Comparison of ENCODE assay signal across 29 cellular contexts in genomic region chr5:90868799-90869198, GRCh38.
"Had no signal": no experiment of that assay in that cellular context is flagged by ENCODE, and none has a peak within 500 bp of the region (broad histone marks: within the 10 kb centered on the region; RNA-seq: fewer than 3 reads in every experiment).

No MANE protein-coding gene starts in this region.

- H3K9ac ChIP-seq: neural progenitor cell, parathyroid adenoma had no signal

- H3K36me3 ChIP-seq: lower lobe of right lung, neural progenitor cell, neutrophil, right atrium auricular region, stomach, thyroid gland, transverse colon, upper lobe of left lung, vagina had no signal

- DNase-seq: hippocampal formation; kidney glomerular epithelial cell; left cardiac atrium; left ventricle myocardium superior; lower lobe of right lung; mammary epithelial cell; mesenchymal stem cell; naive thymus-derived CD8-positive, alpha-beta T cell; occipital lobe; stimulated activated CD4-positive, alpha-beta T cell treated with anti-CD3 and anti-CD28 coated beads, Interleukin-12 subunit alpha, Interleukin-12 subunit beta, amount 100 ng/mL, for 4 hours; stimulated activated CD4-positive, alpha-beta T cell treated with anti-CD3 and anti-CD28 coated beads, Interleukin-15, amount 100 ng/mL, for 24 hours; stimulated activated CD4-positive, alpha-beta T cell treated with anti-CD3 and anti-CD28 coated beads, Interleukin-2, amount 100 ng/mL, for 24 hours; stimulated activated CD4-positive, alpha-beta T cell treated with anti-CD3 and anti-CD28 coated beads, Interleukin-4, amount 100 ng/mL, for 1 hour; stimulated activated naive B cell treated with anti-CD40 and anti-IgM and Interleukin-4, amounts not matched to agents 10 μg/mL and 1 μg/mL and 100 μg/mL, for 72 hours; stimulated activated naive CD8-positive, alpha-beta T cell treated with anti-CD3 and anti-CD28 coated beads, Interleukin-15, Interleukin-2, amounts not matched to agents 100 U/mL and 50 U/mL, for 24 hours; stomach; testis; thyroid gland; transverse colon; upper lobe of left lung had no signal

- H3K27ac ChIP-seq: lower lobe of right lung, neural progenitor cell, neutrophil, parathyroid adenoma, right atrium auricular region, skin epidermis, stomach, testis, thyroid gland, transverse colon, upper lobe of left lung, vagina had no signal

- H3K4me1 ChIP-seq: parathyroid adenoma, right atrium auricular region had no signal

- H3K79me2 ChIP-seq: parathyroid adenoma had no signal

- H3K27me3 ChIP-seq: neural progenitor cell, right atrium auricular region, stomach, testis, thyroid gland, transverse colon, upper lobe of left lung, vagina had no signal

- H3K4me2 ChIP-seq: neural progenitor cell had no signal

- H3K9me3 ChIP-seq: lower lobe of right lung, neutrophil, right atrium auricular region, stomach, testis, thyroid gland, transverse colon, upper lobe of left lung, vagina had no signal

- FAIRE-seq: keratinocyte had no signal

- H2AFZ ChIP-seq: neural progenitor cell, parathyroid adenoma had no signal

- H3K4me3 ChIP-seq: lower lobe of right lung, neural progenitor cell, right atrium auricular region, skin epidermis, stomach, testis, thyroid gland, transverse colon, upper lobe of left lung, vagina had no signal

- ATAC-seq: left cardiac atrium; left lobe of liver; left ventricle myocardium superior; lower lobe of right lung; naive thymus-derived CD8-positive, alpha-beta T cell; sciatic nerve; stimulated activated naive B cell treated with anti-CD40 and anti-IgM and Interleukin-4, amounts not matched to agents 10 μg/mL and 1 μg/mL and 100 μg/mL, for 72 hours; stimulated activated naive CD8-positive, alpha-beta T cell treated with anti-CD3 and anti-CD28 coated beads, Interleukin-15, Interleukin-2, amounts not matched to agents 100 U/mL and 50 U/mL, for 24 hours had no signal
